ENCODE assay signal across 38 cellular contexts in genomic region chrX:8018916-8019315, GRCh38.
"Had no signal": no experiment of that assay in that cellular context is flagged by ENCODE, and none has a peak within 500 bp of the region (broad histone marks: within the 10 kb centered on the region; RNA-seq: fewer than 3 reads in every experiment).

No MANE protein-coding gene starts in this region.

- DNase-seq: activated effector memory CD4-positive, alpha-beta T cell treated with anti-CD3 and anti-CD28 coated beads, Interleukin-2, amount 50 U/mL, for 16 hours; activated effector memory CD4-positive, alpha-beta T cell treated with Interleukin-2 at 50 U/mL for 16 hours; activated gamma-delta T cell; activated gamma-delta T cell treated with Interleukin-2 at 50 U/mL for 16 hours; activated naive CD4-positive, alpha-beta T cell; activated naive CD4-positive, alpha-beta T cell treated with anti-CD3 and anti-CD28 coated beads for 36 hours; activated naive CD4-positive, alpha-beta T cell treated with anti-CD3 and anti-CD28 coated beads, Interleukin-2, amount 10 ng/mL, durations not matched to agents 7 days and 5 days; activated naive CD4-positive, alpha-beta T cell treated with anti-CD3 and anti-CD28 coated beads, Interleukin-2, amount 50 U/mL, for 16 hours; activated naive CD4-positive, alpha-beta T cell treated with Interleukin-2 at 50 U/mL for 16 hours; activated naive CD8-positive, alpha-beta T cell treated with anti-CD3 and anti-CD28 coated beads for 36 hours; activated naive CD8-positive, alpha-beta T cell treated with anti-CD3 and anti-CD28 coated beads, Interleukin-2, amount 10 ng/mL, durations not matched to agents 7 days and 5 days; activated naive CD8-positive, alpha-beta T cell treated with anti-CD3 and anti-CD28 coated beads, Interleukin-2, amount 50 U/mL, for 24 hours; activated T-cell treated with anti-CD3 and anti-CD28 coated beads, Interleukin-2, amount 50 U/mL, for 1 hour; activated T-cell treated with anti-CD3 and anti-CD28 coated beads, Interleukin-2, amount 50 U/mL, for 24 hours; activated T-cell treated with anti-CD3 and anti-CD28 coated beads, Interleukin-2, amount 50 U/mL, for 4 hours; activated T-cell treated with anti-CD3 and anti-CD28 coated beads, Interleukin-2, amount 50 U/mL, for 48 hours; activated T-cell treated with anti-CD3 and anti-CD28 coated beads, Interleukin-2, amount 50 U/mL, for 72 hours; adrenal gland; amniotic stem cell; amygdala; anterior cingulate cortex; aorta; body of pancreas; brain microvascular endothelial cell; caudate nucleus; central memory CD4-positive, alpha-beta T cell; cerebellar nuclear complex had no signal

- H3K4me1 Mint-ChIP-seq: activated naive CD4-positive, alpha-beta T cell treated with anti-CD3 and anti-CD28 coated beads, Interleukin-2, amount 10 ng/mL, durations not matched to agents 7 days and 5 days; activated naive CD4-positive, alpha-beta T cell treated with anti-CD3 and anti-CD28 coated beads, Interleukin-2, amount 50 U/mL, for 24 hours; activated naive CD8-positive, alpha-beta T cell treated with anti-CD3 and anti-CD28 coated beads for 36 hours; activated naive CD8-positive, alpha-beta T cell treated with anti-CD3 and anti-CD28 coated beads, Interleukin-2, amount 10 ng/mL, durations not matched to agents 7 days and 5 days; activated naive CD8-positive, alpha-beta T cell treated with anti-CD3 and anti-CD28 coated beads, Interleukin-2, amount 50 U/mL, for 24 hours; activated T-helper 17 cell treated with anti-CD3 and anti-CD28 coated beads, Interleukin-2, amount 50 U/mL, for 72 hours; brain; central memory CD8-positive, alpha-beta T cell had no signal

- H3K4me3 Mint-ChIP-seq: activated naive CD4-positive, alpha-beta T cell treated with anti-CD3 and anti-CD28 coated beads for 36 hours; activated naive CD4-positive, alpha-beta T cell treated with anti-CD3 and anti-CD28 coated beads, Interleukin-2, amount 10 ng/mL, durations not matched to agents 7 days and 5 days; activated naive CD4-positive, alpha-beta T cell treated with anti-CD3 and anti-CD28 coated beads, Interleukin-2, amount 50 U/mL, for 24 hours; activated naive CD8-positive, alpha-beta T cell; activated naive CD8-positive, alpha-beta T cell treated with anti-CD3 and anti-CD28 coated beads for 36 hours; activated naive CD8-positive, alpha-beta T cell treated with anti-CD3 and anti-CD28 coated beads, Interleukin-2, amount 10 ng/mL, durations not matched to agents 7 days and 5 days; activated naive CD8-positive, alpha-beta T cell treated with anti-CD3 and anti-CD28 coated beads, Interleukin-2, amount 50 U/mL, for 24 hours; activated T-cell treated with anti-CD3 and anti-CD28 coated beads, Interleukin-2, amount 50 U/mL, for 24 hours; activated T-cell treated with anti-CD3 and anti-CD28 coated beads, Interleukin-2, amount 50 U/mL, for 4 hours; activated T-cell treated with anti-CD3 and anti-CD28 coated beads, Interleukin-2, amount 50 U/mL, for 72 hours; activated T-helper 1 cell treated with anti-CD3 and anti-CD28 coated beads, Interleukin-12 subunit alpha, Interleukin-12 subunit beta, Interleukin-2, Interleukin-4 antibody, amounts not matched to agents 30 ng/mL and 10 ng/mL and 1 ng/mL, durations not matched to agents 14 hours and 24 hours and 36 hours; activated T-helper 17 cell treated with anti-CD3 and anti-CD28 coated beads, Interleukin-2, amount 50 U/mL, for 72 hours; brain; central memory CD8-positive, alpha-beta T cell had no signal

- H3K9me3 ChIP-seq: adrenal gland, ascending aorta, body of pancreas, breast epithelium had no signal

- H3K9me3 Mint-ChIP-seq: activated naive CD4-positive, alpha-beta T cell treated with anti-CD3 and anti-CD28 coated beads for 36 hours; activated naive CD4-positive, alpha-beta T cell treated with anti-CD3 and anti-CD28 coated beads, Interleukin-2, amount 10 ng/mL, durations not matched to agents 7 days and 5 days; activated naive CD4-positive, alpha-beta T cell treated with anti-CD3 and anti-CD28 coated beads, Interleukin-2, amount 50 U/mL, for 72 hours; activated naive CD8-positive, alpha-beta T cell treated with anti-CD3 and anti-CD28 coated beads for 36 hours; activated T-cell treated with anti-CD3 and anti-CD28 coated beads, Interleukin-2, amount 50 U/mL, for 4 hours; activated T-helper 1 cell treated with anti-CD3 and anti-CD28 coated beads, Interleukin-12 subunit alpha, Interleukin-12 subunit beta, Interleukin-2, Interleukin-4 antibody, amounts not matched to agents 30 ng/mL and 10 ng/mL and 1 ng/mL, durations not matched to agents 14 hours and 24 hours and 36 hours; activated T-helper 2 cell treated with anti-CD3 and anti-CD28 coated beads, Interferon-gamma antibody, Interleukin-2, Interleukin-4, amounts not matched to agents 10 μg/mL and 5 μg/mL and 100 μg/mL, durations not matched to agents 14 hours and 24 hours and 36 hours; brain; central memory CD8-positive, alpha-beta T cell had no signal

- H3K27me3 ChIP-seq: adrenal gland, ascending aorta, body of pancreas, brain microvascular endothelial cell, cardiac muscle cell had no signal

- ATAC-seq: activated naive CD4-positive, alpha-beta T cell treated with anti-CD3 and anti-CD28 coated beads, Interleukin-2, amount 50 U/mL, for 72 hours; activated naive CD8-positive, alpha-beta T cell treated with anti-CD3 and anti-CD28 coated beads, Interleukin-2, amount 50 U/mL, for 24 hours; activated T-cell treated with anti-CD3 and anti-CD28 coated beads, Interleukin-2, amount 50 U/mL, for 4 hours; activated T-cell treated with anti-CD3 and anti-CD28 coated beads, Interleukin-2, amount 50 U/mL, for 72 hours; activated T-helper 17 cell treated with anti-CD3 and anti-CD28 coated beads, Interleukin-2, amount 50 U/mL, for 72 hours; body of pancreas had no signal

- H3K4me3 ChIP-seq: adrenal gland, ascending aorta, body of pancreas, breast epithelium, cardiac muscle cell had no signal

- H3K36me3 Mint-ChIP-seq: activated naive CD4-positive, alpha-beta T cell treated with anti-CD3 and anti-CD28 coated beads, Interleukin-2, amount 10 ng/mL, durations not matched to agents 7 days and 5 days; activated naive CD4-positive, alpha-beta T cell treated with anti-CD3 and anti-CD28 coated beads, Interleukin-2, amount 50 U/mL, for 72 hours; activated naive CD8-positive, alpha-beta T cell; activated naive CD8-positive, alpha-beta T cell treated with anti-CD3 and anti-CD28 coated beads for 36 hours; activated naive CD8-positive, alpha-beta T cell treated with anti-CD3 and anti-CD28 coated beads, Interleukin-2, amount 10 ng/mL, durations not matched to agents 7 days and 5 days; brain had no signal

- H3K27ac Mint-ChIP-seq: activated naive CD4-positive, alpha-beta T cell treated with anti-CD3 and anti-CD28 coated beads for 36 hours; activated naive CD4-positive, alpha-beta T cell treated with anti-CD3 and anti-CD28 coated beads, Interleukin-2, amount 10 ng/mL, durations not matched to agents 7 days and 5 days; activated naive CD4-positive, alpha-beta T cell treated with anti-CD3 and anti-CD28 coated beads, Interleukin-2, amount 50 U/mL, for 24 hours; activated naive CD4-positive, alpha-beta T cell treated with anti-CD3 and anti-CD28 coated beads, Interleukin-2, amount 50 U/mL, for 72 hours; activated naive CD8-positive, alpha-beta T cell; activated naive CD8-positive, alpha-beta T cell treated with anti-CD3 and anti-CD28 coated beads for 36 hours; activated naive CD8-positive, alpha-beta T cell treated with anti-CD3 and anti-CD28 coated beads, Interleukin-2, amount 10 ng/mL, durations not matched to agents 7 days and 5 days; activated naive CD8-positive, alpha-beta T cell treated with anti-CD3 and anti-CD28 coated beads, Interleukin-2, amount 50 U/mL, for 24 hours; activated T-cell treated with anti-CD3 and anti-CD28 coated beads, Interleukin-2, amount 50 U/mL, for 24 hours; activated T-cell treated with anti-CD3 and anti-CD28 coated beads, Interleukin-2, amount 50 U/mL, for 72 hours; activated T-helper 1 cell treated with anti-CD3 and anti-CD28 coated beads, Interleukin-12 subunit alpha, Interleukin-12 subunit beta, Interleukin-2, Interleukin-4 antibody, amounts not matched to agents 30 ng/mL and 10 ng/mL and 1 ng/mL, durations not matched to agents 14 hours and 24 hours and 36 hours; activated T-helper 17 cell treated with anti-CD3 and anti-CD28 coated beads, Interleukin-2, amount 50 U/mL, for 72 hours; activated T-helper 2 cell treated with anti-CD3 and anti-CD28 coated beads, Interferon-gamma antibody, Interleukin-2, Interleukin-4, amounts not matched to agents 10 μg/mL and 5 μg/mL and 100 μg/mL, durations not matched to agents 14 hours and 24 hours and 36 hours; brain had no signal

- H3K36me3 ChIP-seq: adrenal gland, ascending aorta, brain microvascular endothelial cell, breast epithelium, cardiac muscle cell had no signal

- H3K27me3 Mint-ChIP-seq: activated naive CD4-positive, alpha-beta T cell treated with anti-CD3 and anti-CD28 coated beads, Interleukin-2, amount 10 ng/mL, durations not matched to agents 7 days and 5 days; activated naive CD4-positive, alpha-beta T cell treated with anti-CD3 and anti-CD28 coated beads, Interleukin-2, amount 50 U/mL, for 24 hours; activated naive CD8-positive, alpha-beta T cell; activated naive CD8-positive, alpha-beta T cell treated with anti-CD3 and anti-CD28 coated beads for 36 hours; activated naive CD8-positive, alpha-beta T cell treated with anti-CD3 and anti-CD28 coated beads, Interleukin-2, amount 10 ng/mL, durations not matched to agents 7 days and 5 days; activated naive CD8-positive, alpha-beta T cell treated with anti-CD3 and anti-CD28 coated beads, Interleukin-2, amount 50 U/mL, for 24 hours; activated T-cell treated with anti-CD3 and anti-CD28 coated beads, Interleukin-2, amount 50 U/mL, for 24 hours; activated T-helper 17 cell treated with anti-CD3 and anti-CD28 coated beads, Interleukin-2, amount 50 U/mL, for 72 hours; brain; central memory CD8-positive, alpha-beta T cell had no signal

- H3K27ac ChIP-seq: adrenal gland, ascending aorta, body of pancreas, brain microvascular endothelial cell, breast epithelium, cardiac muscle cell had no signal

- H3K4me1 ChIP-seq: adrenal gland, ascending aorta, body of pancreas, breast epithelium had no signal
